8 cellular contexts compared by ENCODE assay signal in genomic region chr4:103934178-103934789, GRCh38.
DNase-seq lines count a peak whose midpoint lies in the region; TF ChIP-seq lines count a peak whose summit lies in the region.

No MANE protein-coding gene starts in this region.

- H3K4me1 ChIP-seq in sigmoid colon: no peaks in the 10 kb centered on the region

- POLR2A ChIA-PET in AG04449 (lab: Yijun Ruan, JAX): no interaction called here

- DNase-seq in AG04449 (ENCODE audit: low read depth, low spot score) (no peak), GM06990 (ENCODE audit: extremely low read depth, insufficient read length) (no peak), H7 (peak; percentile 43), LNCaP clone FGC (ENCODE audit: low read depth) (peak; percentile 35), SK-N-DZ (ENCODE audit: low spot score) (peak; percentile 17), fibroblast of the aortic adventitia (ENCODE audit: low read depth) (peak; percentile 68), sigmoid colon (no peak), GOT3 (lab: John Stamatoyannopoulos, UW) (no peak)

- intact Hi-C loops in sigmoid colon (cut with DNase I): no loop called here

- no peak for TF ChIP-seq EP300 in sigmoid colon (IDR thresholded peaks at IDR 0.05)

- no peak for TF ChIP-seq POLR2A in sigmoid colon (IDR thresholded peaks at IDR 0.05)

- H3K27me3 ChIP-seq in GM06990 (replicated peaks; ENCODE audit: control insufficient read depth, insufficient read depth, low read length) (no peaks in the 10 kb centered on the region), H7 (ENCODE audit: control insufficient read depth, insufficient read depth, low read length) (no peaks in the 10 kb centered on the region), sigmoid colon (no peaks in the 10 kb centered on the region)

- peaks cover 0 to 4% (median 0%) of the 10 kb centered on the region in 4 donors for H3K9me3 ChIP-seq in sigmoid colon

- no peak overlapping the region for H3K4me3 ChIP-seq in AG04449 (ENCODE audit: low read depth, low read length)
- no peak overlapping the region for H3K4me3 ChIP-seq in GM06990 (replicated peaks; ENCODE audit: low read depth, low read length)
- no peak overlapping the region for H3K4me3 ChIP-seq in H7 (ENCODE audit: insufficient read depth, low read depth, low read length)
- H3K4me3 ChIP-seq in LNCaP clone FGC (ENCODE audit: low read depth, low read length): no peak overlapping the region
- no peak overlapping the region for H3K4me3 ChIP-seq in fibroblast of the aortic adventitia (ENCODE audit: low read depth, low read length)
- no peak overlapping the region for H3K4me3 ChIP-seq in sigmoid colon

- H3K36me3 ChIP-seq in GM06990 (ENCODE audit: control insufficient read depth, insufficient read depth, low read length): no peaks in the 10 kb centered on the region
- no peaks in the 10 kb centered on the region for H3K36me3 ChIP-seq in H7 (replicated peaks; ENCODE audit: control insufficient read depth, insufficient read depth, low read length)
- no peaks in the 10 kb centered on the region for H3K36me3 ChIP-seq in sigmoid colon

- 24 to 45% methylated on average over 2 of the region's 2 CpGs for WGBS in sigmoid colon, 2 donors

- CTCF ChIA-PET in AG04449 (lab: Yijun Ruan, JAX): interaction anchor here (0.6 to 1.2 kb wide), 4 partner anchors 9 to 452 kb away, joined by 3 read pairs; no protein-coding TSS in a partner anchor

- TF ChIP-seq CTCF in AG04449 (IDR thresholded peaks at IDR 0.05; ENCODE audit: insufficient read depth, low read length, missing control alignments) (peak; percentile 28), GM06990 (IDR thresholded peaks at IDR 0.05; ENCODE audit: insufficient read depth, low read length, poor library complexity, severe bottlenecking) (peak; percentile 57), LNCaP clone FGC (IDR thresholded peaks at IDR 0.05; ENCODE audit: control insufficient read depth, extremely low read depth, insufficient read depth) (peak; percentile 65), fibroblast of the aortic adventitia (IDR thresholded peaks at IDR 0.05; ENCODE audit: insufficient read depth, low read length) (peak; percentile 62), sigmoid colon (IDR thresholded peaks at IDR 0.05) (peak in 3 of 4 experiments; percentile 22 to 65 (median 26))

- H3K27ac ChIP-seq in sigmoid colon: no peak overlapping the region

Comparison
In these comparisons a context has a peak if more than half of its experiments do, and no peak if none do; other contexts are left out.
1. DNase-seq: peak in H7 (single experiment), LNCaP clone FGC (single experiment), SK-N-DZ (single experiment) and fibroblast of the aortic adventitia (single experiment); none in AG04449 (single experiment), GM06990 (single experiment), sigmoid colon (single experiment) and GOT3 (single experiment).
2. Peak in every context shown above with its lines, with median percentiles within 50 percentile points of each other: CTCF ChIP-seq.